Comparison of ENCODE assay signal across 14 cellular contexts in genomic region chr17:57368637-57369336, GRCh38.
DNase-seq lines count a peak whose midpoint lies in the region; ATAC-seq and TF ChIP-seq lines count a peak whose summit lies in the region.
"Had no signal": no experiment of that assay in that cellular context is flagged by ENCODE, and none has a peak within 500 bp of the region (broad histone marks: within the 10 kb centered on the region; RNA-seq: fewer than 3 reads in every experiment).

No MANE protein-coding gene starts in this region.

- H2BK120ac ChIP-seq in trophoblast cell (ENCODE audit: insufficient read depth, low read length, poor library complexity) = no peak overlapping the region

- H3K9me3 ChIP-seq in adrenal gland (replicated peaks in 1 of 3) (peaks cover 0 to under 1% (median 0%) of the 10 kb centered on the region in 3 donors), trophoblast cell (ENCODE audit: insufficient read depth, low read depth, low read length) (no peaks in the 10 kb centered on the region)
- H3K9me3 ChIP-seq: MG63, testis had no signal

- H3K27me3 ChIP-seq in adrenal gland = no peaks in the 10 kb centered on the region
- H3K27me3 ChIP-seq in trophoblast cell (ENCODE audit: insufficient read depth, low read length) = no peaks in the 10 kb centered on the region
- H3K27me3 ChIP-seq: MG63, testis had no signal

- H3K27ac ChIP-seq in adrenal gland (peak overlapping the region in 3 of 5 donors; percentile 56 to 91 (median 73)), trophoblast cell (ENCODE audit: low read depth, low read length) (peak overlapping the region; percentile 80)
- H3K27ac ChIP-seq: WERI-Rb-1 had no signal

- no peak overlapping the region for H3K4me3 Mint-ChIP-seq in activated CD4-positive, alpha-beta memory T cell treated with anti-CD3 and anti-CD28 coated beads for 36 hours
- H3K4me3 Mint-ChIP-seq: natural killer cell treated with Interleukin-12 subunit alpha and Interleukin-12 subunit beta and Interleukin-15 and Interleukin-18, amount 100 ng/mL, for 72 hours had no signal

- no peak overlapping the region for H3K4me2 ChIP-seq in trophoblast cell (ENCODE audit: low read length)

- H3K36me3 ChIP-seq in adrenal gland (replicated peaks in 1 of 2) (no peaks in the 10 kb centered on the region), trophoblast cell (ENCODE audit: control insufficient read depth in 1 of 2, insufficient read depth in 2 of 2, low read length in 2 of 2) (no peaks in the 10 kb centered on the region)
- H3K36me3 ChIP-seq: MG63 had no signal

- H3K23ac ChIP-seq in trophoblast cell (ENCODE audit: low read length) = no peak overlapping the region

- intact Hi-C loops in adrenal gland (cut with DNase I) = no loop called here
- intact Hi-C loops in activated CD4-positive, alpha-beta memory T cell treated with anti-CD3 and anti-CD28 coated beads for 36 hours (cut with micrococcal nuclease) = no loop called here

- ATAC-seq in GM18870 (IDR thresholded peaks at IDR 0.05; ENCODE audit: unreplicated experiment) (peak; percentile 50), HG02798 (IDR thresholded peaks at IDR 0.05; ENCODE audit: poor library complexity, unreplicated experiment) (peak; percentile 57)

- POLR2A ChIA-PET in activated CD4-positive, alpha-beta memory T cell treated with anti-CD3 and anti-CD28 coated beads for 36 hours (lab: Charles Lee) = no interaction called here

- peaks cover 2% of the 10 kb centered on the region for H3K79me2 ChIP-seq in trophoblast cell (ENCODE audit: control insufficient read depth, insufficient read depth, low read length, poor library complexity)

- no peak overlapping the region for H3K27ac Mint-ChIP-seq in activated CD4-positive, alpha-beta memory T cell treated with anti-CD3 and anti-CD28 coated beads for 36 hours
- H3K27ac Mint-ChIP-seq: natural killer cell treated with Interleukin-12 subunit alpha and Interleukin-12 subunit beta and Interleukin-15 and Interleukin-18, amount 100 ng/mL, for 72 hours had no signal

- H4K91ac ChIP-seq in trophoblast cell (ENCODE audit: low read depth, low read length) = no peak overlapping the region

- H2BK5ac ChIP-seq in trophoblast cell (ENCODE audit: low read depth, low read length, poor library complexity) = no peak overlapping the region

- H3K4me1 ChIP-seq in adrenal gland (replicated peaks in 1 of 2) (peaks cover 22 to 64% of the 10 kb centered on the region in 2 donors), trophoblast cell (ENCODE audit: control insufficient read depth in 1 of 2, insufficient read depth in 2 of 2, low read length in 2 of 2) (peaks cover 14 to 16% of the 10 kb centered on the region in 2 experiments)

- TF ChIP-seq CTCF in adrenal gland (IDR thresholded peaks at IDR 0.05) = no peak

- no peak overlapping the region for H3K4ac ChIP-seq in trophoblast cell (ENCODE audit: low read depth, low read length)

- peaks cover 4% of the 10 kb centered on the region for H3K9me3 Mint-ChIP-seq in activated CD4-positive, alpha-beta memory T cell treated with anti-CD3 and anti-CD28 coated beads for 36 hours
- H3K9me3 Mint-ChIP-seq: natural killer cell treated with Interleukin-12 subunit alpha and Interleukin-12 subunit beta and Interleukin-15 and Interleukin-18, amount 100 ng/mL, for 72 hours had no signal

- H3K14ac ChIP-seq in trophoblast cell (ENCODE audit: low read length) = no peak overlapping the region

- H3K4me3 ChIP-seq in adrenal gland (no peak overlapping the region), trophoblast cell (ENCODE audit: low read depth, low read length) (no peak overlapping the region)
- H3K4me3 ChIP-seq: MG63, testis had no signal

- H2BK12ac ChIP-seq in trophoblast cell (ENCODE audit: low read length) = no peak overlapping the region

- H2AFZ ChIP-seq in trophoblast cell (ENCODE audit: insufficient read depth, low read length, poor library complexity) = no peak overlapping the region

- H4K12ac ChIP-seq in trophoblast cell (ENCODE audit: low read depth, low read length) = no peak overlapping the region

- H3K9ac ChIP-seq in trophoblast cell (ENCODE audit: low read length) = no peak overlapping the region

- H2AK5ac ChIP-seq in trophoblast cell (ENCODE audit: low read length) = no peak overlapping the region

- peaks cover 26% of the 10 kb centered on the region for H3K4me1 Mint-ChIP-seq in activated CD4-positive, alpha-beta memory T cell treated with anti-CD3 and anti-CD28 coated beads for 36 hours (ENCODE audit: low read depth)

- no peak for DNase-seq in adrenal gland
- DNase-seq in trophoblast cell = peak in 1 of 2 donors; percentile 32
- no peak for DNase-seq in MV-4-11 (lab: John Stamatoyannopoulos, UW)
- no peak for DNase-seq in activated CD4-positive, alpha-beta memory T cell treated with anti-CD3 and anti-CD28 coated beads for 36 hours
- no peak for DNase-seq in NCI-H146 treated with DMSO at 0.1 percent for 48 hours (lab: John Stamatoyannopoulos, UW; ENCODE audit: unreplicated experiment)
- DNase-seq: activated gamma-delta T cell treated with Interleukin-2 at 50 U/mL for 16 hours; MG63; NK-92 treated with Interleukin-12 subunit alpha and Interleukin-12 subunit beta, amount 100 ng/mL, for 24 hours; stimulated activated CD4-positive, alpha-beta T cell treated with anti-CD3 and anti-CD28 coated beads, Interleukin-2, amount 100 ng/mL, for 24 hours; testis; WERI-Rb-1 had no signal

- H3K27me3 Mint-ChIP-seq in activated CD4-positive, alpha-beta memory T cell treated with anti-CD3 and anti-CD28 coated beads for 36 hours = no peaks in the 10 kb centered on the region
- H3K27me3 Mint-ChIP-seq: natural killer cell treated with Interleukin-12 subunit alpha and Interleukin-12 subunit beta and Interleukin-15 and Interleukin-18, amount 100 ng/mL, for 72 hours had no signal

- H3K18ac ChIP-seq in trophoblast cell (ENCODE audit: low read length) = no peak overlapping the region

- 58 to 66% (median 63%) methylated on average over 5 to 6 of the region's 6 CpGs for WGBS in adrenal gland, 4 donors
- WGBS in trophoblast cell (ENCODE audit: extremely low coverage, insufficient coverage, insufficient read length) = no CpG with 5 or more reads among the region's 6 CpGs

- CTCF ChIA-PET in activated CD4-positive, alpha-beta memory T cell treated with anti-CD3 and anti-CD28 coated beads for 36 hours (lab: Charles Lee) = interaction anchor here (1.1 kb wide), 1 partner anchor 125 kb away, joined by 4 read pairs; no protein-coding TSS in a partner anchor

- no peak for TF ChIP-seq POLR2A in adrenal gland (IDR thresholded peaks at IDR 0.05)

- no peaks in the 10 kb centered on the region for H3K79me1 ChIP-seq in trophoblast cell (ENCODE audit: low read length)

- peaks cover 13% of the 10 kb centered on the region for H3K36me3 Mint-ChIP-seq in activated CD4-positive, alpha-beta memory T cell treated with anti-CD3 and anti-CD28 coated beads for 36 hours
- H3K36me3 Mint-ChIP-seq: natural killer cell treated with Interleukin-12 subunit alpha and Interleukin-12 subunit beta and Interleukin-15 and Interleukin-18, amount 100 ng/mL, for 72 hours had no signal

- H4K8ac ChIP-seq in trophoblast cell (ENCODE audit: low read depth, low read length) = no peak overlapping the region
